8 cellular contexts compared by ENCODE assay signal in the genomic region with DNA sequence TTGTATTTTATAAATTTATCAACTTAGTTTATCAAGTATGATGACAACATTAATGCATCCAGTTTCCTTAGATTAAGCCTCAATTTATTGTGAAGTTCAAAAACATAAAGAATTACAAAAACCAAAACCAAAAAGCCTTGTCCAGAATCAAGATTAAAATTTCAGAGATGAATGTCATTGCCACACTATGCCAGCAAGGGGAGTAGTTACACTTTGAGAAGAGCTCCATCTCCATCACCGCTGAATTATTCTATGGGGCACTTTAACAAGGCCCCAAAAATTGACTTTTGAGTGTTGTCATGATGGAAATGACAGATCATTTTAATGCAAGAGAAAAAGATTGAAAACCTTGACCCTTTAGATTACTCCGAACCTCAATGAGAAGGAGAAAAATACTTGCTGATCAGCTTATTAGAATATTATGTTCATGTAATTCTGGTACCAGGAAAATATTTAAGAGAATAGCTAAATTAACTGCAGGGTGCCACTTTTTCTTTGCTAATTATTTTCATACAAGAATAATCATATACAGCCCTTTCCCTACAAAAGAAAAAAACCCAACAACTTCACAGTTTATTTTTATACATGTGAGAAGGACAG.
DNase-seq lines count a peak whose midpoint lies in the region; ATAC-seq and TF ChIP-seq lines count a peak whose summit lies in the region.

No MANE protein-coding gene starts in this region.

- H3K4me1 ChIP-seq in naive thymus-derived CD4-positive, alpha-beta T cell (ENCODE audit: control insufficient read depth in 2 of 2, insufficient read depth in 2 of 2, low read length in 2 of 2): no peaks in the 10 kb centered on the region

- peak; percentile 49 for TF ChIP-seq CTCF in choroid plexus epithelial cell (conservative IDR thresholded peaks at IDR 0.05; ENCODE audit: low read depth, low read length)

- H3K27me3 Mint-ChIP-seq in naive thymus-derived CD4-positive, alpha-beta T cell: no peaks in the 10 kb centered on the region

- H3K9me3 Mint-ChIP-seq in naive thymus-derived CD4-positive, alpha-beta T cell: peaks cover 0 to 15% (median 3%) of the 10 kb centered on the region in 11 donors

- intact Hi-C loops in naive thymus-derived CD4-positive, alpha-beta T cell (cut with micrococcal nuclease): loop anchor here in 1 of 2 donors (2.0 kb wide), 1 partner anchor 581 kb away; no protein-coding TSS in a partner anchor

- DNase-seq in NCI-H2081 (lab: John Stamatoyannopoulos, UW): peak; percentile 13 to 35
- no peak for DNase-seq in NCI-H2081 treated with DMSO at 0.1 percent for 48 hours (lab: John Stamatoyannopoulos, UW)
- peak; percentile 32 for DNase-seq in NCI-H146 treated with DMSO at 0.1 percent for 48 hours (lab: John Stamatoyannopoulos, UW; ENCODE audit: unreplicated experiment)
- peak; percentile 27 for DNase-seq in choroid plexus epithelial cell (ENCODE audit: low read depth)
- peak; percentile 34 for DNase-seq in renal cortical epithelial cell (ENCODE audit: low read depth)
- DNase-seq in AG08396 (ENCODE audit: low spot score): no peak
- no peak for DNase-seq in naive thymus-derived CD4-positive, alpha-beta T cell

- H3K36me3 Mint-ChIP-seq in naive thymus-derived CD4-positive, alpha-beta T cell: no peaks in the 10 kb centered on the region

- no peak overlapping the region for H3K27ac ChIP-seq in naive thymus-derived CD4-positive, alpha-beta T cell (ENCODE audit: low read depth, low read length)

- no peaks in the 10 kb centered on the region for H3K4me1 Mint-ChIP-seq in naive thymus-derived CD4-positive, alpha-beta T cell

- no peaks in the 10 kb centered on the region for H3K36me3 ChIP-seq in naive thymus-derived CD4-positive, alpha-beta T cell (ENCODE audit: control insufficient read depth in 2 of 3, insufficient read depth in 3 of 3, low read length in 3 of 3)

- no peaks in the 10 kb centered on the region for H3K9me3 ChIP-seq in naive thymus-derived CD4-positive, alpha-beta T cell (ENCODE audit: control insufficient read depth in 2 of 3, low read length in 3 of 3)

- ATAC-seq in HG03135 (IDR thresholded peaks at IDR 0.05; ENCODE audit: unreplicated experiment): no peak
- ATAC-seq in naive thymus-derived CD4-positive, alpha-beta T cell: no peak

- no peak overlapping the region for H3K27ac Mint-ChIP-seq in naive thymus-derived CD4-positive, alpha-beta T cell

- CTCF ChIA-PET in naive thymus-derived CD4-positive, alpha-beta T cell (lab: Charles Lee): no interaction called here

- H3K27me3 ChIP-seq in naive thymus-derived CD4-positive, alpha-beta T cell (ENCODE audit: control insufficient read depth in 2 of 2, insufficient read depth in 2 of 2, low read length in 2 of 2): no peaks in the 10 kb centered on the region

- POLR2A ChIA-PET in naive thymus-derived CD4-positive, alpha-beta T cell (lab: Charles Lee): no interaction called here

- no peak overlapping the region for H3K4me3 Mint-ChIP-seq in naive thymus-derived CD4-positive, alpha-beta T cell

- no peak overlapping the region for H3K4me3 ChIP-seq in choroid plexus epithelial cell (ENCODE audit: low read depth, low read length)
- no peak overlapping the region for H3K4me3 ChIP-seq in naive thymus-derived CD4-positive, alpha-beta T cell (ENCODE audit: low read length)

Comparison
In these comparisons a context has a peak if more than half of its experiments do, and no peak if none do; other contexts are left out.
1. DNase-seq: peak in NCI-H2081 (2 of 2), NCI-H146 treated with DMSO at 0.1 percent for 48 hours (single experiment), choroid plexus epithelial cell (single experiment) and renal cortical epithelial cell (single experiment); none in NCI-H2081 treated with DMSO at 0.1 percent for 48 hours (single experiment), AG08396 (single experiment) and naive thymus-derived CD4-positive, alpha-beta T cell (0 of 9).